11 cellular contexts compared by ENCODE assay signal in the genomic region with DNA sequence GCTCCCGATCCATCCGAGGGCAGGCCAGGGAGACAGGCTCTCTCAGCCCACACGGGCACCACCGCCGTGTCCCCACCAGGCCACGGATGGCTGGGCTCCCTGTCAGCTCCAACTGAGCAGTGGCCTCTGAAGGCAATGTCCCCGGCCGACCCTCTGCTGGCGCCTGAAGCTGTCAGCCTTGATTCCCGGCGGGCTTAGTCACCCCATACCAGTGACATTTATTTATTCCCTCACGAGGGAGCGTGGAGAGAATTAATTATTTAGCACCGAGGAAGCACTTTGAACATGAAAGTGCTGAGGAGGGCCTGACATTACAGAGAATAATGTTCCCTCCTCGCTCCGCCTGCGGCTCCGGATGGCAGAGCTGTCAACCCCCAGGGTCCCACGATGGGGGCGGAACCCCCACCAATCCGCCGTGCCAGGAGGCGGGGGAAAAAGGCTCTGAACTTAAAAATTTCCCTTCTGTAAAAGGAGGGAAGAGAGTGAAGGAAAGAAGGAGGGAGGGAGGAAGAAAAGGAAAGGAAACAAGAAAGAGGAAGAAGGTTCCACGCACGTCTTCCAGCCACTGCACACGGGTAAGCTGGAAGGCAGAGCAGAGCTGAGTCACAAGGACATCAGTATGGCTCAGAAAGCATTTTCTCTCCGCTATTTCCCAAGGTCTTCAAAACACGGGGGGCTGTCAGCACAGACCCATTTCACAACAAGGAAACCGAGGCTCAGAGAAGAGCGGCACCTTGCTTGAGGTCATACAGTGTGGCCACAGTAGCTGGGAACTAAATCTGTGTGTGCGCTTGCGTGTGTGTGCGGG.
A peak's percentile ranks its signal among the peaks of the same experiment; 100 is the strongest.
DNase-seq lines count a peak whose midpoint lies in the region; ATAC-seq, FAIRE-seq and TF ChIP-seq lines count a peak whose summit lies in the region.
"Had no signal": no experiment of that assay in that cellular context is flagged by ENCODE, and none has a peak within 500 bp of the region (broad histone marks: within the 10 kb centered on the region; RNA-seq: fewer than 3 reads in every experiment).

No MANE protein-coding gene starts in this region.

- peaks cover 43% of the 10 kb centered on the region for H3K4me1 Mint-ChIP-seq in nephron
- H3K4me1 Mint-ChIP-seq in activated CD8-positive, alpha-beta T cell treated with anti-CD3 and anti-CD28 coated beads for 36 hours (ENCODE audit: low read depth) = no peaks in the 10 kb centered on the region

- TF ChIP-seq EP300 in HepG2 (IDR thresholded peaks at IDR 0.05; ENCODE audit: low read depth in 2 of 2, low read length in 2 of 2) (no peak), HepG2 (CRISPR knock-in tag; IDR thresholded peaks at IDR 0.05; ENCODE audit: borderline replicate concordance) (no peak)

- H3K4me2 ChIP-seq in HepG2 (ENCODE audit: low read depth, low read length) = no peak overlapping the region

- POLR2A ChIA-PET in HepG2 (lab: Yijun Ruan, JAX) = no interaction called here
- POLR2A ChIA-PET in activated CD8-positive, alpha-beta T cell treated with anti-CD3 and anti-CD28 coated beads for 36 hours (lab: Charles Lee) = interaction anchor here (1.0 kb wide), 1 partner anchor 19 kb away, joined by 3 read pairs; no protein-coding TSS in a partner anchor

- no TSS peak for BruUV-seq in HepG2 (replicated peaks; lab: Mats Ljungman, UMichigan)

- in situ Hi-C loops in HepG2 (cut with HindIII; ENCODE audit: extremely low pct_ligation_motif_present, low pct_unique_long_range_greater_than_20kb) = no loop called here

- FAIRE-seq in HepG2 (lab: Jason Lieb, UNC) = no peak

- H3K9me3 ChIP-seq in liver (ENCODE audit: control insufficient read depth in 4 of 4, low read length in 3 of 4) (no peaks in the 10 kb centered on the region), HepG2 (ENCODE audit: low read length) (no peaks in the 10 kb centered on the region), esophagus squamous epithelium (no peaks in the 10 kb centered on the region)

- CTCF ChIA-PET in HepG2 (lab: Yijun Ruan, JAX; ENCODE audit: low intra/inter-chr PET ratio, low total read pairs) = no interaction called here
- CTCF ChIA-PET in activated CD8-positive, alpha-beta T cell treated with anti-CD3 and anti-CD28 coated beads for 36 hours (lab: Charles Lee) = no interaction called here

- H4K20me1 ChIP-seq in HepG2 (ENCODE audit: insufficient read depth, low read length) = no peaks in the 10 kb centered on the region

- H3K27me3 Mint-ChIP-seq in nephron (ENCODE audit: low read depth) = peaks cover 16% of the 10 kb centered on the region
- no peaks in the 10 kb centered on the region for H3K27me3 Mint-ChIP-seq in activated CD8-positive, alpha-beta T cell treated with anti-CD3 and anti-CD28 coated beads for 36 hours

- peak overlapping the region; percentile 85 to 95 (median 88) for H3K27ac Mint-ChIP-seq in nephron
- no peak overlapping the region for H3K27ac Mint-ChIP-seq in activated CD8-positive, alpha-beta T cell treated with anti-CD3 and anti-CD28 coated beads for 36 hours

- peaks cover 6% of the 10 kb centered on the region for H3K36me3 Mint-ChIP-seq in nephron (ENCODE audit: low read depth)
- H3K36me3 Mint-ChIP-seq in activated CD8-positive, alpha-beta T cell treated with anti-CD3 and anti-CD28 coated beads for 36 hours (ENCODE audit: low read depth) = no peaks in the 10 kb centered on the region

- H3K27me3 ChIP-seq in liver (ENCODE audit: control insufficient read depth in 4 of 4, insufficient read depth in 4 of 4, low read length in 3 of 4) (no peaks in the 10 kb centered on the region), HepG2 (ENCODE audit: control insufficient read depth in 1 of 2, insufficient read depth in 2 of 2, low read length in 2 of 2) (peaks cover 0 to 21% of the 10 kb centered on the region in 2 experiments; a peak in 3 of 5 replicates), esophagus squamous epithelium (no peaks in the 10 kb centered on the region)

- no peak for TF ChIP-seq CTCF in liver (IDR thresholded peaks at IDR 0.05; ENCODE audit: low read depth, low read length, missing input control)
- no peak for TF ChIP-seq CTCF in HepG2 (CRISPR knock-in tag; IDR thresholded peaks at IDR 0.05)
- peak in 1 of 6 experiments; percentile 19 for TF ChIP-seq CTCF in esophagus squamous epithelium (IDR thresholded peaks at IDR 0.05)
- no peak for TF ChIP-seq CTCF in nephron (IDR thresholded peaks at IDR 0.05; ENCODE audit: unreplicated experiment in 3 of 3)
- no peak for TF ChIP-seq CTCF in activated CD8-positive, alpha-beta T cell treated with anti-CD3 and anti-CD28 coated beads for 36 hours (IDR thresholded peaks at IDR 0.05)

- no peaks in the 10 kb centered on the region for H3K79me2 ChIP-seq in HepG2 (ENCODE audit: insufficient read depth, low read length)

- TF ChIP-seq RAD21 in liver (IDR thresholded peaks at IDR 0.05) = no peak
- no peak for TF ChIP-seq RAD21 in HepG2 (CRISPR knock-in tag; IDR thresholded peaks at IDR 0.05)

- 76% methylated on average over 33 of the region's 33 CpGs for WGBS in liver
- WGBS in HepG2 (ENCODE audit: low lambda C conversion rate) = 67% methylated on average over 20 of the region's 33 CpGs
- WGBS in esophagus squamous epithelium, 2 donors = 46 to 53% methylated on average over 10 to 20 of the region's 33 CpGs

- TF ChIP-seq POLR2A in HepG2 (IDR thresholded peaks at IDR 0.05; ENCODE audit: insufficient read depth in 1 of 2, low read depth in 2 of 2, low read length in 2 of 2) (no peak), esophagus squamous epithelium (IDR thresholded peaks at IDR 0.05) (no peak)

- H3K4me3 Mint-ChIP-seq in nephron = peak overlapping the region; percentile 50 to 62 (median 62)
- H3K4me3 Mint-ChIP-seq in activated CD8-positive, alpha-beta T cell treated with anti-CD3 and anti-CD28 coated beads for 36 hours = no peak overlapping the region

- intact Hi-C loops in HepG2 (cut with micrococcal nuclease; ENCODE audit: unreplicated experiment) = no loop called here
- intact Hi-C loops in esophagus squamous epithelium (cut with DNase I) = no loop called here
- intact Hi-C loops in activated CD8-positive, alpha-beta T cell treated with anti-CD3 and anti-CD28 coated beads for 36 hours (cut with micrococcal nuclease) = no loop called here

- H3K9ac ChIP-seq in liver (ENCODE audit: low read depth in 1 of 2, low read length in 2 of 2) (no peak overlapping the region), HepG2 (ENCODE audit: insufficient read depth, low read depth, low read length) (no peak overlapping the region)

- no peaks in the 10 kb centered on the region for H3K9me3 Mint-ChIP-seq in nephron
- H3K9me3 Mint-ChIP-seq in activated CD8-positive, alpha-beta T cell treated with anti-CD3 and anti-CD28 coated beads for 36 hours = no peaks in the 10 kb centered on the region

- no peak overlapping the region for H2AFZ ChIP-seq in HepG2 (ENCODE audit: low read length)

- no peak for DNase-seq in HepG2 (ENCODE audit: low spot score)
- DNase-seq in esophagus squamous epithelium (lab: John Stamatoyannopoulos, UW) = no peak
- no peak for DNase-seq in activated gamma-delta T cell treated with Interleukin-2 at 50 U/mL for 16 hours
- DNase-seq in activated CD8-positive, alpha-beta T cell treated with anti-CD3 and anti-CD28 coated beads for 36 hours = no peak
- DNase-seq: AML-193; NCI-H226; stimulated activated CD4-positive, alpha-beta T cell treated with anti-CD3 and anti-CD28 coated beads, Interleukin-15, amount 100 ng/mL, for 24 hours had no signal

- H3K36me3 ChIP-seq in liver (ENCODE audit: control insufficient read depth in 4 of 4, insufficient read depth in 3 of 4, low read depth in 1 of 4, low read length in 3 of 4) (no peaks in the 10 kb centered on the region), HepG2 (replicated peaks in 1 of 2; ENCODE audit: control insufficient read depth in 1 of 2, insufficient read depth in 2 of 2, low read length in 2 of 2) (no peaks in the 10 kb centered on the region), esophagus squamous epithelium (no peaks in the 10 kb centered on the region)

- peak overlapping the region; percentile 9 to 55 for H3K27ac ChIP-seq in liver (ENCODE audit: low read depth in 1 of 2, low read length in 2 of 2)
- H3K27ac ChIP-seq in HepG2 (ENCODE audit: extremely low read length, insufficient read depth, low read length) = no peak overlapping the region
- H3K27ac ChIP-seq in esophagus squamous epithelium = peak overlapping the region; percentile 35 to 71 (median 62)

- no peak overlapping the region for H3K4me3 ChIP-seq in liver (ENCODE audit: low read depth in 1 of 3, low read length in 3 of 3)
- no peak overlapping the region for H3K4me3 ChIP-seq in HepG2 (replicated peaks in 1 of 3; ENCODE audit: insufficient read depth in 1 of 3, low read depth in 2 of 3, low read length in 3 of 3)
- H3K4me3 ChIP-seq in esophagus squamous epithelium = peak overlapping the region in 1 of 4 donors; percentile 19

- no peak for ATAC-seq in HepG2
- no peak for ATAC-seq in HG02981 (IDR thresholded peaks at IDR 0.05; ENCODE audit: unreplicated experiment)
- no peak for ATAC-seq in activated CD8-positive, alpha-beta T cell treated with anti-CD3 and anti-CD28 coated beads for 36 hours
- ATAC-seq in GM21423 (IDR thresholded peaks at IDR 0.05; ENCODE audit: unreplicated experiment) = no peak

- H3K4me1 ChIP-seq in liver (ENCODE audit: control insufficient read depth in 4 of 4, insufficient read depth in 4 of 4, low read length in 3 of 4) (peaks cover 19 to 46% (median 32%) of the 10 kb centered on the region in 4 donors), HepG2 (ENCODE audit: insufficient read depth, low read length) (peaks cover 47% of the 10 kb centered on the region), esophagus squamous epithelium (peaks cover 10 to 75% (median 21%) of the 10 kb centered on the region in 3 donors)

TF ChIP-seq in liver, 16 proteins besides CTCF, POLR2A, EP300 and RAD21:
- TF ChIP-seq RXRA (IDR thresholded peaks at IDR 0.05) (peak in 1 of 2 donors; percentile 38), TAF1 (conservative IDR thresholded peaks at IDR 0.05) (no peak)

TF ChIP-seq in HepG2, 621 proteins besides CTCF, POLR2A, EP300 and RAD21 (continues in another document):
- TF ChIP-seq DMAP1 (CRISPR knock-in tag; IDR thresholded peaks at IDR 0.05) (no peak), BRCA1 (CRISPR knock-in tag; IDR thresholded peaks at IDR 0.05) (no peak), ERF (CRISPR knock-in tag; IDR thresholded peaks at IDR 0.05) (no peak)
